Comparison of ENCODE assay signal across 34 cellular contexts in the genomic region with DNA sequence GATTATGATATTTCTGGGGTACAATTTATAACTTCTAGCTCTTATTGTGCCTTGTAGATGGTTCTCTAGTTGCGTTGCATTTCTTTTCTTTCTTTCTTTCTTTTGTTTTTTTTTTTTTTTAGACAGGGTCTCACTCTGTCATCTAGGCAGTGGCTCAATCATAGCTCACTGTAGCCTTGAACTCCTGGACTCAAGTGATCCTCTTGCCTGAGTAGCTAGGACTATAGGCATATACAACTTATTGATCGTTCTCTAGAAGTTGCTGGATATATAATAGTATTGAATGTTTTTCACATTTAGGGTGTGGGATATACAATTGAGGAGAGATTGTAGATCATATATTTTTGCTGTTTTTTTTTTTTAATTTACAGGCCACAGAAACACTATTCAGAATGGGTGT.
DNase-seq lines count a peak whose midpoint lies in the region; ATAC-seq, FAIRE-seq and TF ChIP-seq lines count a peak whose summit lies in the region.
"Had no signal": no experiment of that assay in that cellular context is flagged by ENCODE, and none has a peak within 500 bp of the region (broad histone marks: within the 10 kb centered on the region; RNA-seq: fewer than 3 reads in every experiment).

No MANE protein-coding gene starts in this region.

- peaks cover 24% of the 10 kb centered on the region for H3K4me1 ChIP-seq in HepG2 (ENCODE audit: insufficient read depth, low read length)
- no peaks in the 10 kb centered on the region for H3K4me1 ChIP-seq in right lobe of liver
- no peaks in the 10 kb centered on the region for H3K4me1 ChIP-seq in endodermal cell (ENCODE audit: control insufficient read depth, insufficient read depth, low read length)
- H3K4me1 ChIP-seq: A549, BE2C, Caco-2 had no signal

- TF ChIP-seq EP300 in HepG2 (IDR thresholded peaks at IDR 0.05; ENCODE audit: low read depth in 2 of 2, low read length in 2 of 2), result no peak
- no peak for TF ChIP-seq EP300 in HepG2 (CRISPR knock-in tag; IDR thresholded peaks at IDR 0.05; ENCODE audit: borderline replicate concordance)

- H3K27me3 Mint-ChIP-seq in activated naive CD8-positive, alpha-beta T cell, result no peaks in the 10 kb centered on the region
- no peaks in the 10 kb centered on the region for H3K27me3 Mint-ChIP-seq in activated naive CD8-positive, alpha-beta T cell treated with anti-CD3 and anti-CD28 coated beads for 36 hours
- H3K27me3 Mint-ChIP-seq in endodermal cell (ENCODE audit: insufficient read depth), result no peaks in the 10 kb centered on the region
- no peaks in the 10 kb centered on the region for H3K27me3 Mint-ChIP-seq in activated CD8-positive, alpha-beta memory T cell treated with anti-CD3 and anti-CD28 coated beads, Interleukin-2, amount 10 ng/mL, durations not matched to agents 7 days and 5 days
- H3K27me3 Mint-ChIP-seq: B cell; CD4-positive, alpha-beta memory T cell; CD4-positive, alpha-beta T cell; CD4-positive, CD25-positive, alpha-beta regulatory T cell; CD8-positive, alpha-beta memory T cell had no signal

- intact Hi-C loops in HepG2 (cut with micrococcal nuclease; ENCODE audit: unreplicated experiment), result no loop called here
- intact Hi-C loops in right lobe of liver (cut with DNase I), result no loop called here

- H3K4me3 Mint-ChIP-seq in activated naive CD8-positive, alpha-beta T cell, result no peak overlapping the region
- no peak overlapping the region for H3K4me3 Mint-ChIP-seq in activated naive CD8-positive, alpha-beta T cell treated with anti-CD3 and anti-CD28 coated beads for 36 hours
- H3K4me3 Mint-ChIP-seq in endodermal cell, result no peak overlapping the region
- no peak overlapping the region for H3K4me3 Mint-ChIP-seq in activated CD8-positive, alpha-beta memory T cell treated with anti-CD3 and anti-CD28 coated beads, Interleukin-2, amount 10 ng/mL, durations not matched to agents 7 days and 5 days
- H3K4me3 Mint-ChIP-seq: B cell; CD14-positive monocyte; CD4-positive, alpha-beta memory T cell; CD4-positive, alpha-beta T cell; CD4-positive, CD25-positive, alpha-beta regulatory T cell; CD8-positive, alpha-beta memory T cell; CD8-positive, alpha-beta T cell had no signal

- peak; percentile 68 for ATAC-seq in HepG2
- ATAC-seq in right lobe of liver, result no peak
- no peak for ATAC-seq in activated CD8-positive, alpha-beta memory T cell treated with anti-CD3 and anti-CD28 coated beads, Interleukin-2, amount 10 ng/mL, durations not matched to agents 7 days and 5 days
- ATAC-seq: A549; CD8-positive, alpha-beta T cell had no signal

- TF ChIP-seq POLR2A in HepG2 (IDR thresholded peaks at IDR 0.05; ENCODE audit: insufficient read depth in 1 of 2, low read depth in 2 of 2, low read length in 2 of 2) (no peak), right lobe of liver (IDR thresholded peaks at IDR 0.05) (no peak)

- peaks cover 5% of the 10 kb centered on the region; the same call in 1 of the 2 replicates for H4K20me1 ChIP-seq in HepG2 (ENCODE audit: insufficient read depth, low read length)

- H3K4me3 ChIP-seq in HepG2 (replicated peaks in 1 of 3; ENCODE audit: insufficient read depth in 1 of 3, low read depth in 2 of 3, low read length in 3 of 3) (no peak overlapping the region), right lobe of liver (no peak overlapping the region), endodermal cell (ENCODE audit: low read length) (no peak overlapping the region)
- H3K4me3 ChIP-seq: A549; BLaER1; BLaER1 treated with 17β-estradiol and CSF1 and Interleukin-3, amounts not matched to agents 10 nM and 100 nM had no signal

- FAIRE-seq in HepG2 (lab: Jason Lieb, UNC), result no peak
- FAIRE-seq: A549, D721Med had no signal

- H3K27ac Mint-ChIP-seq in activated naive CD8-positive, alpha-beta T cell, result peak overlapping the region; percentile 75
- no peak overlapping the region for H3K27ac Mint-ChIP-seq in activated naive CD8-positive, alpha-beta T cell treated with anti-CD3 and anti-CD28 coated beads for 36 hours
- H3K27ac Mint-ChIP-seq in endodermal cell, result peak overlapping the region; percentile 54
- no peak overlapping the region for H3K27ac Mint-ChIP-seq in activated CD8-positive, alpha-beta memory T cell treated with anti-CD3 and anti-CD28 coated beads, Interleukin-2, amount 10 ng/mL, durations not matched to agents 7 days and 5 days
- H3K27ac Mint-ChIP-seq: B cell; CD4-positive, alpha-beta T cell; CD4-positive, CD25-positive, alpha-beta regulatory T cell; CD8-positive, alpha-beta memory T cell; CD8-positive, alpha-beta T cell had no signal

- no peaks in the 10 kb centered on the region for H3K9me3 ChIP-seq in HepG2 (ENCODE audit: low read length)
- no peaks in the 10 kb centered on the region for H3K9me3 ChIP-seq in right lobe of liver
- H3K9me3 ChIP-seq in endodermal cell (ENCODE audit: control insufficient read depth, low read length), result peaks cover 5% of the 10 kb centered on the region
- H3K9me3 ChIP-seq: A549, BE2C, BLaER1, Caco-2 had no signal

- no peak for TF ChIP-seq RAD21 in HepG2 (CRISPR knock-in tag; IDR thresholded peaks at IDR 0.05)

- no peak overlapping the region for H3K4me2 ChIP-seq in HepG2 (ENCODE audit: low read depth, low read length)
- H3K4me2 ChIP-seq: A549, BLaER1 had no signal

- H3K9ac ChIP-seq in HepG2 (ENCODE audit: insufficient read depth, low read depth, low read length), result no peak overlapping the region
- no peak overlapping the region for H3K9ac ChIP-seq in endodermal cell (ENCODE audit: extremely low read depth, low read length, poor library complexity, severe bottlenecking)
- H3K9ac ChIP-seq: BLaER1; BLaER1 treated with 17β-estradiol and CSF1 and Interleukin-3, amounts not matched to agents 10 nM and 100 nM had no signal

- H3K27ac ChIP-seq in HepG2 (ENCODE audit: extremely low read length, insufficient read depth, low read length) (no peak overlapping the region), right lobe of liver (no peak overlapping the region), endodermal cell (ENCODE audit: low read depth, low read length) (no peak overlapping the region)
- H3K27ac ChIP-seq: 22Rv1, A549, BLaER1, C4-2B had no signal

- in situ Hi-C loops in HepG2 (cut with HindIII; ENCODE audit: extremely low pct_ligation_motif_present, low pct_unique_long_range_greater_than_20kb), result no loop called here

- no peak for DNase-seq in activated naive CD8-positive, alpha-beta T cell treated with anti-CD3 and anti-CD28 coated beads for 36 hours
- peak; percentile 37 for DNase-seq in HepG2 (ENCODE audit: low spot score)
- DNase-seq in right lobe of liver, result no peak
- no peak for DNase-seq in endodermal cell
- DNase-seq in activated CD8-positive, alpha-beta memory T cell treated with anti-CD3 and anti-CD28 coated beads, Interleukin-2, amount 10 ng/mL, durations not matched to agents 7 days and 5 days, result no peak
- DNase-seq: 8988T; ACHN; AML-193; BE2C; C1 segment of cervical spinal cord; Caco-2; Calu3; CD4-positive, alpha-beta memory T cell; CD4-positive, alpha-beta T cell; CD4-positive, CD25-positive, alpha-beta regulatory T cell; CD8-positive, alpha-beta memory T cell; CD8-positive, alpha-beta T cell; COR-L47; DMS 273 treated with DMSO at 0.1 percent for 48 hours; DMS153; DMS53; DMS79; DMS79 treated with DMSO at 0.1 percent for 48 hours; DND-41; EL had no signal

- POLR2A ChIA-PET in HepG2 (lab: Yijun Ruan, JAX), result interaction anchor here (0.7 kb wide), 1 partner anchor 217 kb away, joined by 5 read pairs; no protein-coding TSS in a partner anchor

- H3K36me3 Mint-ChIP-seq in activated naive CD8-positive, alpha-beta T cell, result peaks cover 16% of the 10 kb centered on the region
- peaks cover 13% of the 10 kb centered on the region for H3K36me3 Mint-ChIP-seq in activated naive CD8-positive, alpha-beta T cell treated with anti-CD3 and anti-CD28 coated beads for 36 hours
- H3K36me3 Mint-ChIP-seq in endodermal cell (ENCODE audit: low read depth), result peaks cover 6% of the 10 kb centered on the region
- H3K36me3 Mint-ChIP-seq in activated CD8-positive, alpha-beta memory T cell treated with anti-CD3 and anti-CD28 coated beads, Interleukin-2, amount 10 ng/mL, durations not matched to agents 7 days and 5 days, result peaks cover 3% of the 10 kb centered on the region
- H3K36me3 Mint-ChIP-seq: CD14-positive monocyte; CD8-positive, alpha-beta T cell had no signal

- WGBS in HepG2 (ENCODE audit: low lambda C conversion rate), result 84% methylated on average over 2 of the region's 2 CpGs
- 96% methylated on average over 2 of the region's 2 CpGs for WGBS in right lobe of liver (ENCODE audit: insufficient coverage, low coverage, low lambda C conversion rate, missing lambda C conversion rate)
- 97% methylated on average over 2 of the region's 2 CpGs; no CpG with 5 or more reads in 1 of the 2 experiments for WGBS in endodermal cell (ENCODE audit: insufficient coverage in 1 of 2, insufficient read length in 1 of 2), 2 experiments

- H3K27me3 ChIP-seq in HepG2 (ENCODE audit: control insufficient read depth in 1 of 2, insufficient read depth in 2 of 2, low read length in 2 of 2) (no peaks in the 10 kb centered on the region), right lobe of liver (no peaks in the 10 kb centered on the region), endodermal cell (ENCODE audit: control insufficient read depth, insufficient read depth, low read length, poor library complexity, severe bottlenecking) (no peaks in the 10 kb centered on the region)
- H3K27me3 ChIP-seq: BE2C; BLaER1; BLaER1 treated with 17β-estradiol and CSF1 and Interleukin-3, amounts not matched to agents 10 nM and 100 nM had no signal

- H2AFZ ChIP-seq in HepG2 (ENCODE audit: low read length), result no peak overlapping the region

- H3K9me3 Mint-ChIP-seq in activated naive CD8-positive, alpha-beta T cell (ENCODE audit: low read depth), result no peaks in the 10 kb centered on the region
- H3K9me3 Mint-ChIP-seq in activated naive CD8-positive, alpha-beta T cell treated with anti-CD3 and anti-CD28 coated beads for 36 hours, result peaks cover 2% of the 10 kb centered on the region
- H3K9me3 Mint-ChIP-seq in endodermal cell, result no peaks in the 10 kb centered on the region
- H3K9me3 Mint-ChIP-seq in activated CD8-positive, alpha-beta memory T cell treated with anti-CD3 and anti-CD28 coated beads, Interleukin-2, amount 10 ng/mL, durations not matched to agents 7 days and 5 days (ENCODE audit: low read depth), result no peaks in the 10 kb centered on the region
- H3K9me3 Mint-ChIP-seq: CD4-positive, alpha-beta T cell; CD8-positive, alpha-beta memory T cell; CD8-positive, alpha-beta T cell had no signal

- CTCF ChIA-PET in HepG2 (lab: Yijun Ruan, JAX; ENCODE audit: low intra/inter-chr PET ratio, low total read pairs), result no interaction called here
- CTCF ChIA-PET in activated CD8-positive, alpha-beta memory T cell treated with anti-CD3 and anti-CD28 coated beads, Interleukin-2, amount 10 ng/mL, durations not matched to agents 7 days and 5 days (lab: Charles Lee), result no interaction called here

- H3K36me3 ChIP-seq in HepG2 (replicated peaks in 1 of 2; ENCODE audit: control insufficient read depth in 1 of 2, insufficient read depth in 2 of 2, low read length in 2 of 2) (0 out of 5 replicates have a peak, but pooled peaks cover 0 to 4% of the 10 kb centered on the region in 2 experiments), right lobe of liver (no peaks in the 10 kb centered on the region), endodermal cell (ENCODE audit: control insufficient read depth, insufficient read depth, low read length) (peaks cover 18% of the 10 kb centered on the region)
- H3K36me3 ChIP-seq: BE2C had no signal

- H3K4me1 Mint-ChIP-seq in activated naive CD8-positive, alpha-beta T cell (ENCODE audit: low read depth), result peaks cover 7% of the 10 kb centered on the region
- H3K4me1 Mint-ChIP-seq in activated naive CD8-positive, alpha-beta T cell treated with anti-CD3 and anti-CD28 coated beads for 36 hours, result peaks cover 8% of the 10 kb centered on the region
- H3K4me1 Mint-ChIP-seq in endodermal cell, result peaks cover 3% of the 10 kb centered on the region
- no peaks in the 10 kb centered on the region for H3K4me1 Mint-ChIP-seq in activated CD8-positive, alpha-beta memory T cell treated with anti-CD3 and anti-CD28 coated beads, Interleukin-2, amount 10 ng/mL, durations not matched to agents 7 days and 5 days

- H3K79me2 ChIP-seq in HepG2 (ENCODE audit: insufficient read depth, low read length), result peaks cover 47% of the 10 kb centered on the region

- no peak for TF ChIP-seq CTCF in HepG2 (CRISPR knock-in tag; IDR thresholded peaks at IDR 0.05)
- TF ChIP-seq CTCF in right lobe of liver (IDR thresholded peaks at IDR 0.05), result no peak
- no peak for TF ChIP-seq CTCF in endodermal cell (conservative IDR thresholded peaks at IDR 0.05)

- no TSS peak for BruUV-seq in HepG2 (replicated peaks; lab: Mats Ljungman, UMichigan)

Comparison
In these comparisons a context has a peak if more than half of its experiments do, and no peak if none do; other contexts are left out.
1. H3K27ac Mint-ChIP-seq: peak in activated naive CD8-positive, alpha-beta T cell (single experiment) and endodermal cell (single experiment); none in activated naive CD8-positive, alpha-beta T cell treated with anti-CD3 and anti-CD28 coated beads for 36 hours (single experiment) and activated CD8-positive, alpha-beta memory T cell treated with anti-CD3 and anti-CD28 coated beads, Interleukin-2, amount 10 ng/mL, durations not matched to agents 7 days and 5 days (single experiment).